ENCODE assay signal across 15 cellular contexts in genomic region chr11:75510626-75511025, GRCh38.
"Had no signal": no experiment of that assay in that cellular context is flagged by ENCODE, and none has a peak within 500 bp of the region (broad histone marks: within the 10 kb centered on the region; RNA-seq: fewer than 3 reads in every experiment).

No MANE protein-coding gene starts in this region.

- H3K9me3 ChIP-seq: esophagus muscularis mucosa, ovary, thyroid gland had no signal

- H3K27ac Mint-ChIP-seq: activated CD4-positive, alpha-beta T cell treated with anti-CD3 and anti-CD28 coated beads for 36 hours; activated naive CD4-positive, alpha-beta T cell treated with anti-CD3 and anti-CD28 coated beads, Interleukin-2, amount 50 U/mL, for 72 hours; natural killer cell treated with Interleukin-12 subunit alpha and Interleukin-12 subunit beta and Interleukin-15 and Interleukin-18, amount 100 ng/mL, for 72 hours had no signal

- H3K27me3 ChIP-seq: esophagus muscularis mucosa, ovary, thyroid gland had no signal

- H3K27ac ChIP-seq: esophagus muscularis mucosa, ovary, thyroid gland, WERI-Rb-1 had no signal

- H3K4me3 Mint-ChIP-seq: activated CD4-positive, alpha-beta T cell treated with anti-CD3 and anti-CD28 coated beads for 36 hours; natural killer cell treated with Interleukin-12 subunit alpha and Interleukin-12 subunit beta and Interleukin-15 and Interleukin-18, amount 100 ng/mL, for 72 hours had no signal

- H3K9me3 Mint-ChIP-seq: activated naive CD4-positive, alpha-beta T cell treated with anti-CD3 and anti-CD28 coated beads, Interleukin-2, amount 50 U/mL, for 72 hours; natural killer cell treated with Interleukin-12 subunit alpha and Interleukin-12 subunit beta and Interleukin-15 and Interleukin-18, amount 100 ng/mL, for 72 hours had no signal

- H3K4me3 ChIP-seq: esophagus muscularis mucosa, ovary, thyroid gland had no signal

- DNase-seq: activated CD4-positive, alpha-beta T cell treated with anti-CD3 and anti-CD28 coated beads for 36 hours; activated CD8-positive, alpha-beta memory T cell treated with anti-CD3 and anti-CD28 coated beads for 24 hours; activated effector memory CD4-positive, alpha-beta T cell treated with Interleukin-2 at 50 U/mL for 16 hours; activated T-cell treated with anti-CD3 and anti-CD28 coated beads for 4 hours; anterior cingulate cortex; head of caudate nucleus; left colon; ovary; stimulated activated CD4-positive, alpha-beta T cell treated with anti-CD3 and anti-CD28 coated beads, Interleukin-15, amount 100 ng/mL, for 24 hours; stimulated activated CD4-positive, alpha-beta T cell treated with anti-CD3 and anti-CD28 coated beads, Interleukin-4, amount 100 ng/mL, for 24 hours; WERI-Rb-1 had no signal

- H3K27me3 Mint-ChIP-seq: activated CD4-positive, alpha-beta T cell treated with anti-CD3 and anti-CD28 coated beads for 36 hours; natural killer cell treated with Interleukin-12 subunit alpha and Interleukin-12 subunit beta and Interleukin-15 and Interleukin-18, amount 100 ng/mL, for 72 hours had no signal

- ATAC-seq: activated CD4-positive, alpha-beta T cell treated with anti-CD3 and anti-CD28 coated beads for 36 hours; activated naive CD4-positive, alpha-beta T cell treated with anti-CD3 and anti-CD28 coated beads, Interleukin-2, amount 50 U/mL, for 72 hours; left colon; natural killer cell treated with Interleukin-12 subunit alpha and Interleukin-12 subunit beta and Interleukin-15 and Interleukin-18, amount 100 ng/mL, for 72 hours had no signal

- H3K36me3 ChIP-seq: esophagus muscularis mucosa, ovary, thyroid gland had no signal

- H3K36me3 Mint-ChIP-seq: activated naive CD4-positive, alpha-beta T cell treated with anti-CD3 and anti-CD28 coated beads, Interleukin-2, amount 50 U/mL, for 72 hours; natural killer cell treated with Interleukin-12 subunit alpha and Interleukin-12 subunit beta and Interleukin-15 and Interleukin-18, amount 100 ng/mL, for 72 hours had no signal

- H3K4me1 ChIP-seq: thyroid gland had no signal
